Comparison of ENCODE assay signal across 11 cellular contexts in genomic region chr15:35182841-35183479, GRCh38.
DNase-seq lines count a peak whose midpoint lies in the region; ATAC-seq, FAIRE-seq and TF ChIP-seq lines count a peak whose summit lies in the region.
"Had no signal": no experiment of that assay in that cellular context is flagged by ENCODE, and none has a peak within 500 bp of the region (broad histone marks: within the 10 kb centered on the region; RNA-seq: fewer than 3 reads in every experiment).

No MANE protein-coding gene starts in this region.

- peak; percentile 48 for TF ChIP-seq CTCF in endodermal cell (conservative IDR thresholded peaks at IDR 0.05)
- TF ChIP-seq CTCF in kidney (IDR thresholded peaks at IDR 0.05; ENCODE audit: borderline replicate concordance, extremely low read depth, insufficient read depth): no peak

- no peak overlapping the region for H3K4me3 ChIP-seq in endodermal cell (ENCODE audit: low read length)
- no peak overlapping the region for H3K4me3 ChIP-seq in kidney (ENCODE audit: low read length in 2 of 2)

- H3K9me3 ChIP-seq in endodermal cell (ENCODE audit: control insufficient read depth, low read length) (no peaks in the 10 kb centered on the region), kidney (ENCODE audit: control insufficient read depth in 1 of 2, low read length in 2 of 2) (no peaks in the 10 kb centered on the region)

- no peaks in the 10 kb centered on the region for H3K36me3 ChIP-seq in endodermal cell (ENCODE audit: control insufficient read depth, insufficient read depth, low read length)
- no peaks in the 10 kb centered on the region for H3K36me3 ChIP-seq in kidney (ENCODE audit: control insufficient read depth in 1 of 2, insufficient read depth in 2 of 2, low read length in 2 of 2)

- peaks cover 4% of the 10 kb centered on the region for H3K36me3 Mint-ChIP-seq in endodermal cell (ENCODE audit: low read depth)

- peaks cover 3% of the 10 kb centered on the region for H3K9me3 Mint-ChIP-seq in endodermal cell

- 0% methylated on average over 1 of the region's 2 CpGs; no CpG with 5 or more reads in 1 of the 2 experiments for WGBS in endodermal cell (ENCODE audit: insufficient coverage in 1 of 2, insufficient read length in 1 of 2), 2 experiments

- intact Hi-C loops in kidney (cut with DNase I): no loop called here

- H3K4me1 ChIP-seq in endodermal cell (ENCODE audit: control insufficient read depth, insufficient read depth, low read length): peaks cover 7% of the 10 kb centered on the region
- peaks cover 2 to 7% of the 10 kb centered on the region in 2 donors for H3K4me1 ChIP-seq in kidney (ENCODE audit: control insufficient read depth in 1 of 2, insufficient read depth in 1 of 2, low read depth in 1 of 2, low read length in 2 of 2)

- H3K27me3 Mint-ChIP-seq in endodermal cell (ENCODE audit: insufficient read depth): no peaks in the 10 kb centered on the region

- peak; percentile 71 for ATAC-seq in GM18858 (IDR thresholded peaks at IDR 0.05; ENCODE audit: unreplicated experiment)
- ATAC-seq in HG03558 (IDR thresholded peaks at IDR 0.05; ENCODE audit: extremely low read depth, unreplicated experiment): peak; percentile 51
- no peak for ATAC-seq in GM21515 (IDR thresholded peaks at IDR 0.05; ENCODE audit: unreplicated experiment)
- ATAC-seq: Right ventricle myocardium inferior had no signal

- H3K27ac ChIP-seq in endodermal cell (ENCODE audit: low read depth, low read length) (no peak overlapping the region), kidney (ENCODE audit: low read depth in 2 of 2, low read length in 2 of 2) (no peak overlapping the region)

- DNase-seq in H54 (ENCODE audit: insufficient read length, low spot score) (no peak), endodermal cell (peak; percentile 87), kidney (no peak), anterior cingulate cortex (lab: John Stamatoyannopoulos, UW) (no peak)
- no peak for DNase-seq in stimulated activated CD4-positive, alpha-beta T cell treated with anti-CD3 and anti-CD28 coated beads, Interleukin-2, amount 100 ng/mL, for 24 hours
- DNase-seq: activated T-cell treated with anti-CD3 and anti-CD28 coated beads for 4 hours, KG1 had no signal

- peaks cover 47% of the 10 kb centered on the region for H3K4me1 Mint-ChIP-seq in endodermal cell

- no peak overlapping the region for H3K4me3 Mint-ChIP-seq in endodermal cell

- peak overlapping the region; percentile 68 for H3K27ac Mint-ChIP-seq in endodermal cell

- FAIRE-seq in H54 (lab: Jason Lieb, UNC): peak; percentile 53
- no peak for FAIRE-seq in kidney (lab: Jason Lieb, UNC)

- H3K9ac ChIP-seq in endodermal cell (ENCODE audit: extremely low read depth, low read length, poor library complexity, severe bottlenecking): no peak overlapping the region
- no peak overlapping the region for H3K9ac ChIP-seq in kidney (ENCODE audit: low read length in 2 of 2)

- TF ChIP-seq POLR2A in H54 (IDR thresholded peaks at IDR 0.05; ENCODE audit: low read depth, low read length): no peak

- no peaks in the 10 kb centered on the region for H3K27me3 ChIP-seq in endodermal cell (ENCODE audit: control insufficient read depth, insufficient read depth, low read length, poor library complexity, severe bottlenecking)
